In the genomic region with DNA sequence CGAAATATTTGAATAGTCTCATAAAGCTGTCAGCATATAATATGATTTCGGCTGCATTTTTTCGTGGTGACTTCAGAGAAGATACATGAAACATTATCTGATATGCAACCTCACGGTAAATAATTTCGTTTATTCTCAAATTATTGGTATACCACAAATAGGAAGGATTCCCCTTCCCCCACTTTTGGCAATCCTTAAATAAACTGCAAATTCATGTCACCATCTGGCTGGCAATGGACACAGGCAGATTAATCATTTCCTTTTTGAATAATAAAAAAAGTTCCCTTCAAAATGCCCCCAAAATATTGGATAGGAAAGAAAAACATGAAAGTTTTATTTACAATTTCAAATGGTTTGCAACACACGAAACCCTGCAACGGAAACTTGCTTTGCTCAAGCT, we compare ENCODE assay signal across 25 cellular contexts.
DNase-seq lines count a peak whose midpoint lies in the region; ATAC-seq, FAIRE-seq and TF ChIP-seq lines count a peak whose summit lies in the region.
"Had no signal": no experiment of that assay in that cellular context is flagged by ENCODE, and none has a peak within 500 bp of the region (broad histone marks: within the 10 kb centered on the region; RNA-seq: fewer than 3 reads in every experiment).

No MANE protein-coding gene starts in this region.

- peaks cover 44% of the 10 kb centered on the region for H3K4me1 Mint-ChIP-seq in osteocyte (ENCODE audit: unreplicated experiment)
- H3K4me1 Mint-ChIP-seq in glutamatergic neuron (ENCODE audit: low read depth, unreplicated experiment): no peaks in the 10 kb centered on the region

- peak overlapping the region; percentile 25; the same call in 1 of the 2 replicates for H2AFZ ChIP-seq in GM23248

- DNase-seq in GM23248 (no peak), HTR-8/SVneo (ENCODE audit: insufficient read length, low spot score) (peak; percentile 6), dermis microvascular lymphatic vessel endothelial cell (ENCODE audit: low read depth in 2 of 2) (peak; percentile 59 to 72), osteocyte (ENCODE audit: extremely low spot score, unreplicated experiment) (no peak), glutamatergic neuron (no peak), COR-L47 (lab: John Stamatoyannopoulos, UW) (no peak), substantia nigra (lab: John Stamatoyannopoulos, UW) (no peak)
- DNase-seq: CD8-positive, alpha-beta T cell; DMS 273 treated with DMSO at 0.1 percent for 48 hours; DMS79; NCI-H1092; NCI-H1417 treated with DMSO at 0.1 percent for 48 hours; NCI-H1694 treated with DMSO at 0.1 percent for 48 hours; NCI-H2081; NCI-H2227 treated with DMSO at 0.1 percent for 48 hours; NCI-H526 treated with DMSO at 0.1 percent for 48 hours; Right ventricle myocardium superior; RPMI8226 had no signal

- H3K9ac ChIP-seq in GM23248: no peak overlapping the region

- H3F3A ChIP-seq in GM23248 (ENCODE audit: insufficient read depth): peaks cover 19% of the 10 kb centered on the region

- peak overlapping the region; percentile 57 for H3K4me2 ChIP-seq in GM23248 (ENCODE audit: unreplicated experiment)
- H3K4me2 ChIP-seq: A549 had no signal

- H3K4me1 ChIP-seq in GM23248 (ENCODE audit: insufficient read depth): peaks cover 30% of the 10 kb centered on the region
- H3K4me1 ChIP-seq: A549 had no signal

- in situ Hi-C loops in GM23248 (cut with MboI): no loop called here

- FAIRE-seq in HTR-8/SVneo (lab: Jason Lieb, UNC): no peak
- FAIRE-seq: A549, GM12892, GM19239, H54 had no signal

- H4K20me1 ChIP-seq in GM23248 (ENCODE audit: insufficient read depth): no peaks in the 10 kb centered on the region

- no peaks in the 10 kb centered on the region for H3K9me2 ChIP-seq in GM23248 (ENCODE audit: insufficient read depth)

- H3K27ac Mint-ChIP-seq in osteocyte (ENCODE audit: unreplicated experiment): peak overlapping the region; percentile 85
- no peak overlapping the region for H3K27ac Mint-ChIP-seq in glutamatergic neuron (ENCODE audit: unreplicated experiment)
- H3K27ac Mint-ChIP-seq: CD8-positive, alpha-beta T cell had no signal

- H3K9me3 ChIP-seq in GM23248 (ENCODE audit: low read depth): no peaks in the 10 kb centered on the region
- H3K9me3 ChIP-seq: A549, SJSA1 had no signal

- no peaks in the 10 kb centered on the region for H3K27me3 ChIP-seq in GM23248 (replicated peaks; ENCODE audit: insufficient read depth)
- H3K27me3 ChIP-seq: SJSA1 had no signal

- ATAC-seq in GM19467 (IDR thresholded peaks at IDR 0.05; ENCODE audit: unreplicated experiment): no peak
- ATAC-seq: A549; CD8-positive, alpha-beta T cell had no signal

- peaks cover 3% of the 10 kb centered on the region for H3K36me3 Mint-ChIP-seq in osteocyte (ENCODE audit: unreplicated experiment)
- H3K36me3 Mint-ChIP-seq in glutamatergic neuron (ENCODE audit: unreplicated experiment): peaks cover 11% of the 10 kb centered on the region
- H3K36me3 Mint-ChIP-seq: CD8-positive, alpha-beta T cell had no signal

- H3K27me3 Mint-ChIP-seq in osteocyte (ENCODE audit: unreplicated experiment): no peaks in the 10 kb centered on the region
- H3K27me3 Mint-ChIP-seq in glutamatergic neuron (ENCODE audit: unreplicated experiment): no peaks in the 10 kb centered on the region

- no peaks in the 10 kb centered on the region for H3K36me3 ChIP-seq in GM23248 (ENCODE audit: low read depth)
- H3K36me3 ChIP-seq: SJSA1 had no signal

- no peak overlapping the region; the same call in 1 of the 2 replicates for H3K4me3 ChIP-seq in GM23248
- H3K4me3 ChIP-seq: A549, SJSA1 had no signal

- TF ChIP-seq CTCF in osteocyte (IDR thresholded peaks at IDR 0.05) (no peak), glutamatergic neuron (IDR thresholded peaks at IDR 0.05; ENCODE audit: partially characterized antibody, unreplicated experiment) (no peak)

- H3K27ac ChIP-seq in GM23248 (no peak overlapping the region), substantia nigra (ENCODE audit: low read depth, low read length, poor library complexity, severe bottlenecking) (no peak overlapping the region)
- H3K27ac ChIP-seq: A549, C4-2B, SJSA1 had no signal

- H3K79me2 ChIP-seq in GM23248 (ENCODE audit: insufficient read depth): no peaks in the 10 kb centered on the region

- 72 to 75% methylated on average over 7 of the region's 7 CpGs for WGBS in GM23248 (ENCODE audit: low coverage in 1 of 2, low lambda C conversion rate in 2 of 2, missing lambda C conversion rate in 2 of 2), 2 experiments

- H3K4me3 Mint-ChIP-seq in osteocyte (ENCODE audit: unreplicated experiment) (no peak overlapping the region), glutamatergic neuron (ENCODE audit: unreplicated experiment) (no peak overlapping the region)
- H3K4me3 Mint-ChIP-seq: CD8-positive, alpha-beta T cell had no signal

- H3K9me3 Mint-ChIP-seq in osteocyte (ENCODE audit: unreplicated experiment): peaks cover 5% of the 10 kb centered on the region
- peaks cover 2% of the 10 kb centered on the region for H3K9me3 Mint-ChIP-seq in glutamatergic neuron (ENCODE audit: unreplicated experiment)

Comparison
In these comparisons a context has a peak if more than half of its experiments do, and no peak if none do; other contexts are left out.
1. DNase-seq: peak in HTR-8/SVneo (single experiment) and dermis microvascular lymphatic vessel endothelial cell (2 of 2); none in GM23248 (single experiment), osteocyte (single experiment), glutamatergic neuron (single experiment), COR-L47 (single experiment) and substantia nigra (0 of 49).